In genomic region chr20:5433352-5433751, GRCh38 we compare ENCODE assay signal across 17 cellular contexts.
"Had no signal": no experiment of that assay in that cellular context is flagged by ENCODE, and none has a peak within 500 bp of the region (broad histone marks: within the 10 kb centered on the region; RNA-seq: fewer than 3 reads in every experiment).

No MANE protein-coding gene starts in this region.

- H3K9me3 Mint-ChIP-seq: activated CD8-positive, alpha-beta T cell treated with anti-CD3 and anti-CD28 coated beads for 36 hours; activated naive CD4-positive, alpha-beta T cell treated with anti-CD3 and anti-CD28 coated beads, Interleukin-2, amount 10 ng/mL, durations not matched to agents 7 days and 5 days; activated naive CD8-positive, alpha-beta T cell treated with anti-CD3 and anti-CD28 coated beads for 36 hours; activated T-cell treated with anti-CD3 and anti-CD28 coated beads, Interleukin-2, amount 50 U/mL, for 72 hours; activated T-helper 2 cell treated with anti-CD3 and anti-CD28 coated beads, Interferon-gamma antibody, Interleukin-2, Interleukin-4, amounts not matched to agents 10 μg/mL and 5 μg/mL and 100 μg/mL, durations not matched to agents 14 hours and 24 hours and 36 hours had no signal

- H3K27ac Mint-ChIP-seq: activated CD8-positive, alpha-beta T cell treated with anti-CD3 and anti-CD28 coated beads for 36 hours; activated naive CD4-positive, alpha-beta T cell treated with anti-CD3 and anti-CD28 coated beads, Interleukin-2, amount 10 ng/mL, durations not matched to agents 7 days and 5 days; activated naive CD8-positive, alpha-beta T cell treated with anti-CD3 and anti-CD28 coated beads for 36 hours; activated T-cell treated with anti-CD3 and anti-CD28 coated beads, Interleukin-2, amount 50 U/mL, for 72 hours; activated T-helper 2 cell treated with anti-CD3 and anti-CD28 coated beads, Interferon-gamma antibody, Interleukin-2, Interleukin-4, amounts not matched to agents 10 μg/mL and 5 μg/mL and 100 μg/mL, durations not matched to agents 14 hours and 24 hours and 36 hours had no signal

- H3K36me3 Mint-ChIP-seq: activated naive CD4-positive, alpha-beta T cell treated with anti-CD3 and anti-CD28 coated beads, Interleukin-2, amount 10 ng/mL, durations not matched to agents 7 days and 5 days; activated naive CD8-positive, alpha-beta T cell treated with anti-CD3 and anti-CD28 coated beads for 36 hours had no signal

- DNase-seq: activated CD4-positive, alpha-beta T cell treated with anti-CD3 and anti-CD28 coated beads, Interleukin-2, amount 50 U/mL, for 1 hour; activated CD4-positive, CD25-positive, alpha-beta regulatory T cell; activated CD8-positive, alpha-beta memory T cell treated with anti-CD3 and anti-CD28 coated beads, Interleukin-2, amount 50 U/mL, for 4 hours; activated CD8-positive, alpha-beta T cell treated with anti-CD3 and anti-CD28 coated beads for 36 hours; activated gamma-delta T cell treated with Interleukin-2 at 50 U/mL for 16 hours; activated naive CD4-positive, alpha-beta T cell treated with anti-CD3 and anti-CD28 coated beads, Interleukin-2, amount 10 ng/mL, durations not matched to agents 7 days and 5 days; activated naive CD8-positive, alpha-beta T cell treated with anti-CD3 and anti-CD28 coated beads for 36 hours; activated T-cell treated with anti-CD3 and anti-CD28 coated beads, Interleukin-2, amount 50 U/mL, for 72 hours; KG1; NCI-H1048; NCI-H1417; NCI-H2029 treated with DMSO at 0.1 percent for 48 hours; NCI-H748 treated with DMSO at 0.1 percent for 48 hours; RPMI8226; T-helper 1 cell had no signal

- ATAC-seq: activated CD8-positive, alpha-beta T cell treated with anti-CD3 and anti-CD28 coated beads for 36 hours; activated T-cell treated with anti-CD3 and anti-CD28 coated beads, Interleukin-2, amount 50 U/mL, for 72 hours; Right ventricle myocardium inferior had no signal

- H3K4me1 Mint-ChIP-seq: activated naive CD4-positive, alpha-beta T cell treated with anti-CD3 and anti-CD28 coated beads, Interleukin-2, amount 10 ng/mL, durations not matched to agents 7 days and 5 days; activated naive CD8-positive, alpha-beta T cell treated with anti-CD3 and anti-CD28 coated beads for 36 hours had no signal

- H3K4me3 Mint-ChIP-seq: activated CD8-positive, alpha-beta T cell treated with anti-CD3 and anti-CD28 coated beads for 36 hours; activated naive CD4-positive, alpha-beta T cell treated with anti-CD3 and anti-CD28 coated beads, Interleukin-2, amount 10 ng/mL, durations not matched to agents 7 days and 5 days; activated naive CD8-positive, alpha-beta T cell treated with anti-CD3 and anti-CD28 coated beads for 36 hours; activated T-cell treated with anti-CD3 and anti-CD28 coated beads, Interleukin-2, amount 50 U/mL, for 72 hours had no signal
